13 cellular contexts compared by ENCODE assay signal in the genomic region with DNA sequence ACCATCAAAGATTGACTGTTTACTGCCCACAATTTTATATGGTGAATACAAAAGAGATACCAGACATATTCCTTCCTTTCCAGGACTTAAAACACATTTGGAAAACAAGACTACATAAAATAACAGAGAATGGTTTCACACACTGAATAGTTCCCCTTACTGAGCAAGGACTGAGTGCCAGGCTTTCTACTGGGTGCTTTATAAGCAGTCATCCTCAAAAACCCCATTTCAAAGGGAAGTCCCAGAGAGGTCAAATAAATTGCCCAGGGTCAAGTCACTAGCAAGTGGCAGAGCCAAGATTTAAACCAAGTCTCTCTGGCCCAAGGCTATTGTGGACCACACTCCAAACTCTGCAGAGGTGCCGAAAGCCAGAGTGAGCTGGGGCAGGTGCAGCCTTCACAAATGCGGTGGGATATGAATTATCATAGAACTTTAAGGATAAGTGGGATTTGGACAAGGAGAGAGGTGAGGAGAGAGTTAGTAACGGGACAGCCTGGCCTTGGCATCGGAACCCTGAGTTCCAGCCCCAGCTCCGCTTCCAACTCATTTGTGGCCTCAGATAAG. TPM values are rescaled to one million over a fixed set of nuclear protein-coding genes. Genes with fewer than 3 reads are reported as not detected.
DNase-seq lines count a peak whose midpoint lies in the region; ATAC-seq and TF ChIP-seq lines count a peak whose summit lies in the region.
"Had no signal": no experiment of that assay in that cellular context is flagged by ENCODE, and none has a peak within 500 bp of the region (broad histone marks: within the 10 kb centered on the region; RNA-seq: fewer than 3 reads in every experiment).

No MANE protein-coding gene starts in this region.

- no peak overlapping the region for H3K4me2 ChIP-seq in HCT116 (ENCODE audit: low read length)

- H3K27me3 Mint-ChIP-seq in brain = no peaks in the 10 kb centered on the region
- H3K27me3 Mint-ChIP-seq: activated CD4-positive, alpha-beta T cell treated with anti-CD3 and anti-CD28 coated beads, Interleukin-2, amount 10 ng/mL, durations not matched to agents 7 days and 5 days had no signal

- H3K4me3 Mint-ChIP-seq in brain = peak overlapping the region in 1 of 5 experiments; percentile 43
- H3K4me3 Mint-ChIP-seq: activated CD4-positive, alpha-beta T cell treated with anti-CD3 and anti-CD28 coated beads, Interleukin-2, amount 10 ng/mL, durations not matched to agents 7 days and 5 days; CD8-positive, alpha-beta memory T cell had no signal

- no peaks in the 10 kb centered on the region for H3K9me3 ChIP-seq in HCT116 (ENCODE audit: control insufficient read depth in 1 of 2, insufficient read depth in 1 of 2, low read depth in 1 of 2, low read length in 2 of 2)
- no peaks in the 10 kb centered on the region for H3K9me3 ChIP-seq in skeletal muscle tissue (ENCODE audit: control insufficient read depth in 3 of 3, low read length in 3 of 3)

- no peak for DNase-seq in HCT116 (ENCODE audit: low read depth, low spot score)
- no peak for DNase-seq in HUDEP-2 (lab: John Stamatoyannopoulos, UW; ENCODE audit: unreplicated experiment in 76 of 76)
- no peak for DNase-seq in GOT3 (lab: John Stamatoyannopoulos, UW)
- DNase-seq in DMS114 treated with DMSO at 0.1 percent for 48 hours (lab: John Stamatoyannopoulos, UW; ENCODE audit: unreplicated experiment) = no peak

- H3K9ac ChIP-seq in HCT116 (ENCODE audit: low read length) (no peak overlapping the region), skeletal muscle tissue (ENCODE audit: low read depth in 1 of 3, low read length in 3 of 3) (peak overlapping the region; percentile 9 to 61 (median 46))

- H3K4me1 ChIP-seq in HCT116 (ENCODE audit: control insufficient read depth in 1 of 2, insufficient read depth in 2 of 2, low read length in 2 of 2) = peaks cover 0 to 7% of the 10 kb centered on the region in 2 experiments; a peak in 1 of 4 replicates
- H3K4me1 ChIP-seq in skeletal muscle tissue (ENCODE audit: control insufficient read depth in 3 of 3, insufficient read depth in 3 of 3, low read length in 3 of 3) = peaks cover 34 to 43% (median 36%) of the 10 kb centered on the region in 3 donors

- no peaks in the 10 kb centered on the region for H3K79me2 ChIP-seq in HCT116 (ENCODE audit: insufficient read depth, low read length)

- no peaks in the 10 kb centered on the region for H3K36me3 Mint-ChIP-seq in brain

- H3K27ac ChIP-seq in HCT116 (ENCODE audit: low read depth, low read length) = no peak overlapping the region
- no peak overlapping the region for H3K27ac ChIP-seq in skeletal muscle tissue (ENCODE audit: low read depth, low read length)
- H3K27ac ChIP-seq: epithelial cell of prostate had no signal

- H3K27me3 ChIP-seq in HCT116 (ENCODE audit: insufficient read depth, low read length) (no peaks in the 10 kb centered on the region), skeletal muscle tissue (ENCODE audit: control insufficient read depth in 3 of 3, insufficient read depth in 3 of 3, low read length in 3 of 3) (no peaks in the 10 kb centered on the region)

- TF ChIP-seq CTCF in HCT116 (IDR thresholded peaks at IDR 0.05 in 2 of 3, conservative IDR thresholded peaks at IDR 0.05 in 1 of 3; ENCODE audit: borderline replicate concordance in 1 of 3, insufficient read depth in 1 of 3, low read depth in 2 of 3, low read length in 2 of 3) (no peak), brain (conservative IDR thresholded peaks at IDR 0.05) (no peak)

- no peaks in the 10 kb centered on the region for H3K9me3 Mint-ChIP-seq in brain
- H3K9me3 Mint-ChIP-seq: activated CD4-positive, alpha-beta T cell treated with anti-CD3 and anti-CD28 coated beads, Interleukin-2, amount 10 ng/mL, durations not matched to agents 7 days and 5 days; CD8-positive, alpha-beta memory T cell had no signal

- no peaks in the 10 kb centered on the region for H3K9me2 ChIP-seq in HCT116 (ENCODE audit: insufficient read depth)

- intact Hi-C loops in HCT116 (cut with micrococcal nuclease) = loop anchor here (1.0 to 10.0 kb wide), 5 partner anchors 52 to 450 kb away; no protein-coding TSS in a partner anchor

- ATAC-seq in GM18511 (IDR thresholded peaks at IDR 0.05; ENCODE audit: unreplicated experiment) = peak; percentile 32
- peak; percentile 30 for ATAC-seq in HCT116
- ATAC-seq in HG03520 (IDR thresholded peaks at IDR 0.05; ENCODE audit: unreplicated experiment) = no peak

- no peaks in the 10 kb centered on the region for H4K20me1 ChIP-seq in HCT116 (ENCODE audit: insufficient read depth)

- peak overlapping the region in 3 of 5 experiments; percentile 49 to 87 (median 67) for H3K27ac Mint-ChIP-seq in brain

- no TSS peak for BruUV-seq in HCT116 (replicated peaks; lab: Mats Ljungman, UMichigan)

- CTCF ChIA-PET in HCT116 (lab: Charles Lee) = interaction anchor here (0.6 to 4.4 kb wide), 9 partner anchors 8 to 903 kb away, joined by 3 to 63 read pairs (median 4); a partner anchor contains a TSS

- POLR2A ChIA-PET in HCT116 (lab: Charles Lee) = no interaction called here

- RAD21 ChIA-PET in HCT116 (lab: Charles Lee; ENCODE audit: low non-redundant PET in 1 of 2, low total read pairs in 2 of 2, uncharacterized antibody in 2 of 2, unreplicated experiment in 2 of 2) = interaction anchor here (0.6 to 2.0 kb wide), 4 partner anchors 26 to 1725 kb away, joined by 3 to 9 read pairs (median 6); a partner anchor contains a TSS

- H3K36me3 ChIP-seq in HCT116 (ENCODE audit: control insufficient read depth in 1 of 2, insufficient read depth in 2 of 2, low read length in 2 of 2) (no peaks in the 10 kb centered on the region), skeletal muscle tissue (ENCODE audit: control insufficient read depth in 3 of 3, insufficient read depth in 3 of 3, low read length in 3 of 3) (peaks cover 0 to 2% (median 1%) of the 10 kb centered on the region in 3 donors)

- peaks cover 32% of the 10 kb centered on the region for H3K4me1 Mint-ChIP-seq in brain

- no peak for TF ChIP-seq RAD21 in HCT116 (IDR thresholded peaks at IDR 0.05; ENCODE audit: low read depth)

- no peak for TF ChIP-seq POLR2A in HCT116 (IDR thresholded peaks at IDR 0.05; ENCODE audit: borderline replicate concordance, extremely low read depth, insufficient read depth, insufficient read length)

- H2AFZ ChIP-seq in HCT116 (ENCODE audit: low read depth, low read length, poor library complexity, severe bottlenecking) = no peak overlapping the region

- no peak overlapping the region for H3K4me3 ChIP-seq in HCT116 (replicated peaks in 1 of 2; ENCODE audit: low read depth in 1 of 2, low read length in 2 of 2)
- no peak overlapping the region for H3K4me3 ChIP-seq in skeletal muscle tissue (ENCODE audit: low read length in 3 of 3)

TF ChIP-seq in HCT116, 20 proteins besides CTCF, POLR2A, EP300 and RAD21 (continues in another document):
- TF ChIP-seq, protein P1, sequence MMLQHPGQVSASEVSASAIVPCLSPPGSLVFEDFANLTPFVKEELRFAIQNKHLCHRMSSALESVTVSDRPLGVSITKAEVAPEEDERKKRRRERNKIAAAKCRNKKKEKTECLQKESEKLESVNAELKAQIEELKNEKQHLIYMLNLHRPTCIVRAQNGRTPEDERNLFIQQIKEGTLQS (IDR thresholded peaks at IDR 0.05) = no peak
- no peak for TF ChIP-seq CBX3 (IDR thresholded peaks at IDR 0.05; ENCODE audit: low read depth)
- no peak for TF ChIP-seq POLR2AphosphoS5 (IDR thresholded peaks at IDR 0.05; ENCODE audit: low read depth, low read length)
- TF ChIP-seq EZH2 (IDR thresholded peaks at IDR 0.05) = no peak
- TF ChIP-seq JUND (IDR thresholded peaks at IDR 0.05) = no peak
- TF ChIP-seq, protein P2, sequence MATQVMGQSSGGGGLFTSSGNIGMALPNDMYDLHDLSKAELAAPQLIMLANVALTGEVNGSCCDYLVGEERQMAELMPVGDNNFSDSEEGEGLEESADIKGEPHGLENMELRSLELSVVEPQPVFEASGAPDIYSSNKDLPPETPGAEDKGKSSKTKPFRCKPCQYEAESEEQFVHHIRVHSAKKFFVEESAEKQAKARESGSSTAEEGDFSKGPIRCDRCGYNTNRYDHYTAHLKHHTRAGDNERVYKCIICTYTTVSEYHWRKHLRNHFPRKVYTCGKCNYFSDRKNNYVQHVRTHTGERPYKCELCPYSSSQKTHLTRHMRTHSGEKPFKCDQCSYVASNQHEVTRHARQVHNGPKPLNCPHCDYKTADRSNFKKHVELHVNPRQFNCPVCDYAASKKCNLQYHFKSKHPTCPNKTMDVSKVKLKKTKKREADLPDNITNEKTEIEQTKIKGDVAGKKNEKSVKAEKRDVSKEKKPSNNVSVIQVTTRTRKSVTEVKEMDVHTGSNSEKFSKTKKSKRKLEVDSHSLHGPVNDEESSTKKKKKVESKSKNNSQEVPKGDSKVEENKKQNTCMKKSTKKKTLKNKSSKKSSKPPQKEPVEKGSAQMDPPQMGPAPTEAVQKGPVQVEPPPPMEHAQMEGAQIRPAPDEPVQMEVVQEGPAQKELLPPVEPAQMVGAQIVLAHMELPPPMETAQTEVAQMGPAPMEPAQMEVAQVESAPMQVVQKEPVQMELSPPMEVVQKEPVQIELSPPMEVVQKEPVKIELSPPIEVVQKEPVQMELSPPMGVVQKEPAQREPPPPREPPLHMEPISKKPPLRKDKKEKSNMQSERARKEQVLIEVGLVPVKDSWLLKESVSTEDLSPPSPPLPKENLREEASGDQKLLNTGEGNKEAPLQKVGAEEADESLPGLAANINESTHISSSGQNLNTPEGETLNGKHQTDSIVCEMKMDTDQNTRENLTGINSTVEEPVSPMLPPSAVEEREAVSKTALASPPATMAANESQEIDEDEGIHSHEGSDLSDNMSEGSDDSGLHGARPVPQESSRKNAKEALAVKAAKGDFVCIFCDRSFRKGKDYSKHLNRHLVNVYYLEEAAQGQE (IDR thresholded peaks at IDR 0.05; ENCODE audit: low read depth) = no peak
- TF ChIP-seq ZFX (IDR thresholded peaks at IDR 0.05) = no peak
- TF ChIP-seq SRF (IDR thresholded peaks at IDR 0.05; ENCODE audit: low read depth) = no peak
- no peak for TF ChIP-seq ELF1 (IDR thresholded peaks at IDR 0.05; ENCODE audit: borderline replicate concordance, low read depth)

RNA-seq across cellular contexts. Expression of a gene that starts 9.1 kb away (rescaled TPM):
- total RNA-seq in HCT116 (2021; ENCODE audit: unreplicated experiment) = 48.3 TPM
- polyA plus RNA-seq in HCT116 (2012) = 8.1 and 12.7 TPM in 2 replicates
- 6.2 TPM for polyA plus RNA-seq in brain (ENCODE audit: insufficient read depth, low read depth, low replicate concordance)
- 5.2 TPM for total RNA-seq in skeletal muscle tissue

RNA-seq across cellular contexts. Expression of a gene that starts 10.4 kb away (rescaled TPM):
- not detected for total RNA-seq in HCT116 (2021; ENCODE audit: unreplicated experiment)
- 0.08 TPM in 1 of 2 replicates, not detected in the other for polyA plus RNA-seq in HCT116 (2012)
- polyA plus RNA-seq in brain (ENCODE audit: insufficient read depth, low read depth, low replicate concordance) = 0.80 TPM
- total RNA-seq in skeletal muscle tissue = 1.0 TPM
- total RNA-seq: activated CD4-positive, alpha-beta T cell treated with anti-CD3 and anti-CD28 coated beads, Interleukin-2, amount 10 ng/mL, durations not matched to agents 7 days and 5 days; bronchial epithelial cell; CD8-positive, alpha-beta memory T cell; T-helper 1 cell treated with Interleukin-12 subunit alpha and Interleukin-12 subunit beta and Interleukin-4 antibody, amounts not matched to agents 30 ng/mL and 1 ng/mL, for 36 hours had no signal
- polyA plus RNA-seq: CD8-positive, alpha-beta memory T cell had no signal

RNA-seq across cellular contexts. Expression of a gene that starts 43.8 kb away (rescaled TPM):
- total RNA-seq in HCT116 (2021; ENCODE audit: unreplicated experiment) (1.8 TPM), skeletal muscle tissue (8.4 TPM)
- polyA plus RNA-seq in HCT116 (2012) = 1.1 and 1.9 TPM in 2 replicates
- 10.3 TPM for polyA plus RNA-seq in brain (ENCODE audit: insufficient read depth, low read depth, low replicate concordance)

RNA-seq across cellular contexts. Expression of a gene that starts 58.1 kb away (rescaled TPM):
- 20.0 TPM for total RNA-seq in HCT116 (2021; ENCODE audit: unreplicated experiment)
- 12.2 and 15.7 TPM in 2 replicates for polyA plus RNA-seq in HCT116 (2012)
- polyA plus RNA-seq in brain (ENCODE audit: insufficient read depth, low read depth, low replicate concordance) = 77.4 TPM
- total RNA-seq in skeletal muscle tissue = 7.8 TPM
